In genomic region chr19:41322451-41322850, GRCh38 we compare ENCODE assay signal across 7 cellular contexts. TPM values are rescaled to one million over a fixed set of nuclear protein-coding genes. Genes with fewer than 3 reads are reported as not detected.
DNase-seq lines count a peak whose midpoint lies in the region; ATAC-seq and TF ChIP-seq lines count a peak whose summit lies in the region.
"Had no signal": no experiment of that assay in that cellular context is flagged by ENCODE, and none has a peak within 500 bp of the region (broad histone marks: within the 10 kb centered on the region; RNA-seq: fewer than 3 reads in every experiment).

No MANE protein-coding gene starts in this region.

- no peak overlapping the region for H2BK15ac ChIP-seq in neuronal stem cell (ENCODE audit: low read length)

- no peak overlapping the region for H3K4me3 Mint-ChIP-seq in stimulated activated naive CD8-positive, alpha-beta T cell treated with anti-CD3 and anti-CD28 coated beads, Interleukin-15, Interleukin-2, amounts not matched to agents 100 ng/mL and 50 ng/mL, for 24 hours

- H3K27ac Mint-ChIP-seq in stimulated activated naive CD8-positive, alpha-beta T cell treated with anti-CD3 and anti-CD28 coated beads, Interleukin-15, Interleukin-2, amounts not matched to agents 100 ng/mL and 50 ng/mL, for 24 hours = peak overlapping the region; percentile 81

- H3K4ac ChIP-seq in neuronal stem cell (ENCODE audit: low read length) = no peak overlapping the region

- H4K91ac ChIP-seq in neuronal stem cell (ENCODE audit: low read depth, low read length, poor library complexity) = no peak overlapping the region

- no peak overlapping the region for H2BK12ac ChIP-seq in neuronal stem cell (ENCODE audit: low read length)

- no peak overlapping the region for H2BK5ac ChIP-seq in neuronal stem cell (ENCODE audit: low read length)

- H2AFZ ChIP-seq in neuronal stem cell (ENCODE audit: low read length) = no peak overlapping the region

- H3K4me2 ChIP-seq in neuronal stem cell (ENCODE audit: insufficient read depth, low read length, poor library complexity, severe bottlenecking) = no peak overlapping the region

- no peaks in the 10 kb centered on the region for H3K9me3 Mint-ChIP-seq in stimulated activated naive CD8-positive, alpha-beta T cell treated with anti-CD3 and anti-CD28 coated beads, Interleukin-15, Interleukin-2, amounts not matched to agents 100 ng/mL and 50 ng/mL, for 24 hours

- TF ChIP-seq CTCF in lung (IDR thresholded peaks at IDR 0.05; ENCODE audit: control extremely low read depth, extremely low read depth) (no peak), vagina (IDR thresholded peaks at IDR 0.05) (no peak)

- H3K4me3 ChIP-seq in lung = no peak overlapping the region
- no peak overlapping the region for H3K4me3 ChIP-seq in vagina
- no peak overlapping the region for H3K4me3 ChIP-seq in neuronal stem cell (ENCODE audit: low read length in 2 of 2)

- intact Hi-C loops in vagina (cut with DNase I) = no loop called here

- H3K27me3 ChIP-seq in lung (ENCODE audit: control insufficient read depth, insufficient read depth) = no peaks in the 10 kb centered on the region
- no peaks in the 10 kb centered on the region for H3K27me3 ChIP-seq in vagina
- peaks cover 0 to 14% (median 0%) of the 10 kb centered on the region in 3 experiments for H3K27me3 ChIP-seq in neuronal stem cell (ENCODE audit: control insufficient read depth in 3 of 3, insufficient read depth in 3 of 3, low read depth in 1 of 3, low read length in 3 of 3)

- no peak for ATAC-seq in stimulated activated naive CD8-positive, alpha-beta T cell treated with anti-CD3 and anti-CD28 coated beads, Interleukin-15, Interleukin-2, amounts not matched to agents 100 U/mL and 50 U/mL, for 24 hours
- no peak for ATAC-seq in lung (ENCODE audit: insufficient read depth, low FRiP score)
- no peak for ATAC-seq in GM19023 (IDR thresholded peaks at IDR 0.05; ENCODE audit: unreplicated experiment)

- peaks cover 54% of the 10 kb centered on the region for H3K4me1 Mint-ChIP-seq in stimulated activated naive CD8-positive, alpha-beta T cell treated with anti-CD3 and anti-CD28 coated beads, Interleukin-15, Interleukin-2, amounts not matched to agents 100 ng/mL and 50 ng/mL, for 24 hours (ENCODE audit: low read depth)

- no peak overlapping the region for H3K18ac ChIP-seq in neuronal stem cell (ENCODE audit: low read length)

- no peak overlapping the region for H4K8ac ChIP-seq in neuronal stem cell (ENCODE audit: low read depth, low read length)

- H3K9me3 ChIP-seq in lung (ENCODE audit: control insufficient read depth in 2 of 2, insufficient read depth in 1 of 2, low read length in 1 of 2) (no peaks in the 10 kb centered on the region), vagina (no peaks in the 10 kb centered on the region), neuronal stem cell (replicated peaks in 1 of 2; ENCODE audit: control insufficient read depth in 2 of 2, insufficient read depth in 1 of 2, low read depth in 1 of 2, low read length in 2 of 2) (no peaks in the 10 kb centered on the region)

- no peak overlapping the region for H3K14ac ChIP-seq in neuronal stem cell (ENCODE audit: low read length)

- peaks cover 0 to 29% of the 10 kb centered on the region in 2 donors for H3K4me1 ChIP-seq in lung (ENCODE audit: control insufficient read depth in 2 of 2, insufficient read depth in 2 of 2, low read length in 2 of 2)
- peaks cover 67% of the 10 kb centered on the region for H3K4me1 ChIP-seq in vagina
- H3K4me1 ChIP-seq in neuronal stem cell (ENCODE audit: control insufficient read depth in 2 of 2, insufficient read depth in 1 of 2, low read depth in 1 of 2, low read length in 2 of 2) = peaks cover 27 to 36% of the 10 kb centered on the region in 2 donors

- no peak for DNase-seq in stimulated activated naive CD8-positive, alpha-beta T cell treated with anti-CD3 and anti-CD28 coated beads, Interleukin-15, Interleukin-2, amounts not matched to agents 100 U/mL and 50 U/mL, for 24 hours
- DNase-seq in lung (ENCODE audit: low spot score) (no peak), vagina (ENCODE audit: extremely low spot score in 2 of 2) (no peak), neuronal stem cell (ENCODE audit: low spot score) (no peak)
- DNase-seq: activated effector memory CD4-positive, alpha-beta T cell treated with Interleukin-2 at 50 U/mL for 16 hours had no signal

- peak overlapping the region; percentile 12 to 41 for H3K27ac ChIP-seq in lung (ENCODE audit: low read depth in 1 of 2, low read length in 1 of 2)
- peak overlapping the region; percentile 95 for H3K27ac ChIP-seq in vagina
- H3K27ac ChIP-seq in neuronal stem cell (replicated peaks; ENCODE audit: low read length) = no peak overlapping the region

- no peak overlapping the region for H3K9ac ChIP-seq in neuronal stem cell (ENCODE audit: low read depth, low read length, poor library complexity)

- peaks cover 37% of the 10 kb centered on the region for H3K36me3 Mint-ChIP-seq in stimulated activated naive CD8-positive, alpha-beta T cell treated with anti-CD3 and anti-CD28 coated beads, Interleukin-15, Interleukin-2, amounts not matched to agents 100 ng/mL and 50 ng/mL, for 24 hours (ENCODE audit: low read depth)

- H3K36me3 ChIP-seq in lung (ENCODE audit: control insufficient read depth in 2 of 2, insufficient read depth in 2 of 2, low read length in 2 of 2) (peaks cover 0 to 39% of the 10 kb centered on the region in 2 donors), vagina (peaks cover 0 to 32% of the 10 kb centered on the region in 2 donors), neuronal stem cell (replicated peaks in 1 of 2; ENCODE audit: control insufficient read depth in 2 of 2, insufficient read depth in 2 of 2, low read length in 2 of 2) (peaks cover 22 to 60% of the 10 kb centered on the region in 2 donors)

- no peaks in the 10 kb centered on the region for H3K27me3 Mint-ChIP-seq in stimulated activated naive CD8-positive, alpha-beta T cell treated with anti-CD3 and anti-CD28 coated beads, Interleukin-15, Interleukin-2, amounts not matched to agents 100 ng/mL and 50 ng/mL, for 24 hours

- TF ChIP-seq POLR2A in vagina (IDR thresholded peaks at IDR 0.05) = no peak

- no peak overlapping the region for H3K23ac ChIP-seq in neuronal stem cell (ENCODE audit: low read depth, low read length, poor library complexity)

- H3K79me1 ChIP-seq in neuronal stem cell (ENCODE audit: low read depth, low read length) = peaks cover 2% of the 10 kb centered on the region

- WGBS in lung, 2 donors = 89 to 92% methylated on average over 11 of the region's 11 CpGs
- no CpG with 5 or more reads among the region's 11 CpGs for whole genome bisulfite sequencing in neuronal stem cell (ENCODE audit: extremely low coverage in 2 of 2, insufficient read length in 2 of 2, insufficient replicate concordance in 1 of 2), 2 donors

- H2BK120ac ChIP-seq in neuronal stem cell (ENCODE audit: low read depth, low read length) = no peak overlapping the region

- no peak overlapping the region for H2AK5ac ChIP-seq in neuronal stem cell (ENCODE audit: low read depth, low read length)

RNA-seq across cellular contexts. Expression of gene CCDC97, which starts 12.5 kb away (rescaled TPM):
- 10 to 100 TPM; 19.7 to 39.9 TPM for total RNA-seq in lung
- polyA plus RNA-seq in lung = 10 to 100 TPM; 13.2 to 22.2 TPM
- 16.9 TPM for total RNA-seq in vagina
- 21.6 TPM for polyA plus RNA-seq in neuronal stem cell (2013, experiment 1 of 2)
- 20.9 TPM for polyA plus RNA-seq in neuronal stem cell (2013, experiment 2 of 2)

RNA-seq across cellular contexts. Expression of gene TGFB1, which starts 31.3 kb away (rescaled TPM):
- total RNA-seq in lung = 10 to 100 TPM; 18.0 to 88.8 TPM
- 10 to 100 TPM; 27.8 to 67.3 TPM for polyA plus RNA-seq in lung
- total RNA-seq in vagina = 53.3 TPM
- polyA plus RNA-seq in neuronal stem cell (2013, experiment 1 of 2) = 6.1 TPM
- polyA plus RNA-seq in neuronal stem cell (2013, experiment 2 of 2) = 6.1 TPM

RNA-seq across cellular contexts. Expression of gene B9D2, which starts 41.5 kb away (rescaled TPM):
- total RNA-seq in lung = 10 to 100 TPM; 10.2 to 16.4 TPM
- polyA plus RNA-seq in lung = 10 to 100 TPM; 11.6 to 18.6 TPM
- total RNA-seq in vagina = not detected
- 6.5 TPM for polyA plus RNA-seq in neuronal stem cell (2013, experiment 1 of 2)
- 6.0 TPM for polyA plus RNA-seq in neuronal stem cell (2013, experiment 2 of 2)

RNA-seq across cellular contexts. Expression of gene TMEM91, which starts 53.9 kb away (rescaled TPM):
- total RNA-seq in lung (10 to 100 TPM; 13.6 to 16.0 TPM), vagina (34.4 TPM)
- polyA plus RNA-seq in lung = 10 to 100 TPM; 18.0 to 39.8 TPM
- 8.6 TPM for polyA plus RNA-seq in neuronal stem cell (2013, experiment 1 of 2)
- polyA plus RNA-seq in neuronal stem cell (2013, experiment 2 of 2) = 8.3 TPM

RNA-seq across cellular contexts. Expression of gene HNRNPUL1, which starts 58.3 kb away (rescaled TPM):
- total RNA-seq in lung = 100 to 1,000 TPM; 192 to 198 TPM
- 10 to 100 TPM; 92.2 to 96.0 TPM for polyA plus RNA-seq in lung
- 116 TPM for total RNA-seq in vagina
- polyA plus RNA-seq in neuronal stem cell (2013, experiment 1 of 2) = 268 TPM
- polyA plus RNA-seq in neuronal stem cell (2013, experiment 2 of 2) = 278 TPM
